In genomic region chr2:45380131-45380836, GRCh38 we compare ENCODE assay signal across 14 cellular contexts.
DNase-seq lines count a peak whose midpoint lies in the region; ATAC-seq, FAIRE-seq and TF ChIP-seq lines count a peak whose summit lies in the region.
"Had no signal": no experiment of that assay in that cellular context is flagged by ENCODE, and none has a peak within 500 bp of the region (broad histone marks: within the 10 kb centered on the region; RNA-seq: fewer than 3 reads in every experiment).

No MANE protein-coding gene starts in this region.

- H3K4me3 ChIP-seq in OCI-LY7 (ENCODE audit: low read depth, low read length, poor library complexity, severe bottlenecking) (no peak overlapping the region), epithelial cell of proximal tubule (ENCODE audit: low read depth, low read length) (no peak overlapping the region), pancreas (no peak overlapping the region)
- H3K4me3 ChIP-seq: adrenal gland, heart right ventricle had no signal

- no peak overlapping the region for H3K4me2 ChIP-seq in OCI-LY7 (ENCODE audit: low read length)

- no peaks in the 10 kb centered on the region for H4K20me1 ChIP-seq in OCI-LY7 (ENCODE audit: insufficient read depth, low read length)

- peak overlapping the region; percentile 39; the same call in 1 of the 2 replicates for H2AFZ ChIP-seq in OCI-LY7 (ENCODE audit: low read length)

- peaks cover 9% of the 10 kb centered on the region for H3K4me1 ChIP-seq in OCI-LY7 (ENCODE audit: insufficient read depth, low read length, poor library complexity, severe bottlenecking)
- no peaks in the 10 kb centered on the region for H3K4me1 ChIP-seq in pancreas
- H3K4me1 ChIP-seq: adrenal gland had no signal

- DNase-seq in EL (peak; percentile 64), OCI-LY7 (ENCODE audit: low spot score) (no peak), epithelial cell of proximal tubule (ENCODE audit: low read depth) (peak; percentile 91), pancreas (no peak), NCI-H2029 treated with DMSO at 0.1 percent for 48 hours (lab: John Stamatoyannopoulos, UW) (no peak), NCI-H2171 treated with DMSO at 0.1 percent for 48 hours (lab: John Stamatoyannopoulos, UW) (no peak), NCI-H510A treated with DMSO at 0.1 percent for 48 hours (lab: John Stamatoyannopoulos, UW) (no peak)
- no peak for DNase-seq in activated CD4-positive, alpha-beta T cell treated with anti-CD3 and anti-CD28 coated beads for 4 hours
- DNase-seq: activated CD4-positive, CD25-positive, alpha-beta regulatory T cell; adrenal gland; GDM1; left ventricle myocardium superior; NCI-H146 had no signal

- 90 to 96% methylated on average over 3 of the region's 3 CpGs for WGBS in pancreas, 2 donors

- H3K36me3 ChIP-seq in OCI-LY7 (ENCODE audit: insufficient read depth, low read length) (no peaks in the 10 kb centered on the region), pancreas (no peaks in the 10 kb centered on the region)
- H3K36me3 ChIP-seq: adrenal gland, heart right ventricle had no signal

- no peaks in the 10 kb centered on the region for H3K27me3 ChIP-seq in pancreas
- H3K27me3 ChIP-seq: adrenal gland, heart right ventricle had no signal

- intact Hi-C loops in OCI-LY7 (cut with micrococcal nuclease; ENCODE audit: unreplicated experiment), result no loop called here
- intact Hi-C loops in pancreas (cut with DNase I), result no loop called here

- POLR2A ChIA-PET in OCI-LY7 (lab: Charles Lee), result interaction anchor here (0.5 to 1.0 kb wide), 2 partner anchors 9 to 205 kb away, joined by 4 to 5 read pairs; no protein-coding TSS in a partner anchor

- BruUV-seq in OCI-LY7 (replicated peaks; lab: Mats Ljungman, UMichigan), result no TSS peak

- H3K79me2 ChIP-seq in OCI-LY7 (ENCODE audit: insufficient read depth, low read depth, low read length), result no peaks in the 10 kb centered on the region

- peak; percentile 68 to 85 (median 81) for ATAC-seq in pancreas

- H3K9me2 ChIP-seq in OCI-LY7 (ENCODE audit: insufficient read depth, low read length), result no peaks in the 10 kb centered on the region

- FAIRE-seq in pancreas (lab: Jason Lieb, UNC), result no peak

- H3K27ac ChIP-seq in OCI-LY7 (ENCODE audit: low read depth, low read length, poor library complexity, severe bottlenecking) (no peak overlapping the region), pancreas (peak overlapping the region in 1 of 4 donors; percentile 4)
- H3K27ac ChIP-seq: adrenal gland, heart right ventricle had no signal

- H3K9me3 ChIP-seq in OCI-LY7 (ENCODE audit: low read length), result peaks cover 13% of the 10 kb centered on the region; the same call in 1 of the 2 replicates
- H3K9me3 ChIP-seq in pancreas, result no peaks in the 10 kb centered on the region
- H3K9me3 ChIP-seq: adrenal gland had no signal

- TF ChIP-seq CTCF in OCI-LY7 (conservative IDR thresholded peaks at IDR 0.05; ENCODE audit: low read length) (no peak), epithelial cell of proximal tubule (conservative IDR thresholded peaks at IDR 0.05; ENCODE audit: low read depth, low read length) (no peak), pancreas (IDR thresholded peaks at IDR 0.05) (no peak)

- CTCF ChIA-PET in OCI-LY7 (lab: Charles Lee; ENCODE audit: unreplicated experiment), result interaction anchor here (0.6 kb wide), 1 partner anchor 981 kb away, joined by 4 read pairs; no protein-coding TSS in a partner anchor

Comparison
In these comparisons a context has a peak if more than half of its experiments do, and no peak if none do; other contexts are left out.
1. DNase-seq: peak in EL (single experiment) and epithelial cell of proximal tubule (single experiment); none in OCI-LY7 (single experiment), pancreas (0 of 6), NCI-H2029 treated with DMSO at 0.1 percent for 48 hours (single experiment), activated CD4-positive, alpha-beta T cell treated with anti-CD3 and anti-CD28 coated beads for 4 hours (0 of 2), NCI-H2171 treated with DMSO at 0.1 percent for 48 hours (single experiment) and NCI-H510A treated with DMSO at 0.1 percent for 48 hours (single experiment).